In the genomic region with DNA sequence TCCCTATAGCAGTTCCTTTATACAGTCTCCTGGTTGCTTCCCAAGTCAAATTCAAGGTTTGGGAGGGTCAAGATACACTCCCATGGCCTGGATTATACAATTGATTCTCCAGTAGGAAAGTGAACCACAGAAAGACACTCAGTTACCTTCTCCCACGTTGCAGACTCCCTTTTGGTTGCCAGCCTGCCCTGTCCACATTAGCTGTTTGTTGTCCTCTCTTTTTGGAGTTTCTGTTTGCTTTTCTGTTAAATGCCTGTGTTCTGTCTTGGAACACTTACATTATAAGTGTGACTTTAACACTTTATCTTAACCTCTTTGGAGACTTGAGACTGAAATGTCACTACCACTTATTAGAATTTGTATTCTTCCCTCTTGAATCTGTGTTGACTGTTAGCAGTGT, we compare ENCODE assay signal across 28 cellular contexts.
"Had no signal": no experiment of that assay in that cellular context is flagged by ENCODE, and none has a peak within 500 bp of the region (broad histone marks: within the 10 kb centered on the region; RNA-seq: fewer than 3 reads in every experiment).

No MANE protein-coding gene starts in this region.

- FAIRE-seq: astrocyte, bronchial epithelial cell had no signal

- DNase-seq: activated CD4-positive, alpha-beta memory T cell treated with anti-CD3 and anti-CD28 coated beads, Interleukin-2, amount 10 ng/mL, durations not matched to agents 7 days and 5 days; activated CD4-positive, alpha-beta T cell treated with anti-CD3 and anti-CD28 coated beads for 36 hours; activated CD4-positive, alpha-beta T cell treated with anti-CD3 and anti-CD28 coated beads, Interleukin-2, amount 10 ng/mL, durations not matched to agents 7 days and 5 days; activated CD4-positive, alpha-beta T cell treated with anti-CD3 and anti-CD28 coated beads, Interleukin-2, amount 50 U/mL, for 4 hours; activated CD4-positive, CD25-positive, alpha-beta regulatory T cell; activated CD4-positive, CD25-positive, alpha-beta regulatory T cell treated with anti-CD3 and anti-CD28 coated beads, Interleukin-2, amount 50 U/mL, for 72 hours; activated CD8-positive, alpha-beta memory T cell treated with anti-CD3 and anti-CD28 coated beads for 24 hours; activated effector memory CD4-positive, alpha-beta T cell treated with Interleukin-2 at 50 U/mL for 16 hours; activated gamma-delta T cell treated with Interleukin-2 at 50 U/mL for 16 hours; activated naive CD4-positive, alpha-beta T cell treated with anti-CD3 and anti-CD28 coated beads, Interleukin-2, amount 50 U/mL, for 16 hours; activated naive CD4-positive, alpha-beta T cell treated with Interleukin-2 at 50 U/mL for 16 hours; activated T-cell treated with anti-CD3 and anti-CD28 coated beads, Interleukin-2, amount 50 U/mL, for 4 hours; amniotic stem cell; anterior cingulate cortex; brain microvascular endothelial cell; dorsolateral prefrontal cortex; effector memory CD4-positive, alpha-beta T cell; endodermal cell; erythroblast; foreskin keratinocyte; gastrocnemius medialis; glutamatergic neuron; T-helper 2 cell had no signal

- ATAC-seq: activated CD4-positive, alpha-beta T cell treated with anti-CD3 and anti-CD28 coated beads for 36 hours; activated T-cell treated with anti-CD3 and anti-CD28 coated beads, Interleukin-2, amount 50 U/mL, for 4 hours; activated T-helper 17 cell treated with anti-CD3 and anti-CD28 coated beads, Interleukin-2, amount 50 U/mL, for 72 hours; foreskin keratinocyte; gastrocnemius medialis had no signal

- H3K27ac ChIP-seq: brain microvascular endothelial cell, coronary artery, dorsolateral prefrontal cortex, esophagus muscularis mucosa, foreskin keratinocyte, gastrocnemius medialis had no signal

- H3K9me3 ChIP-seq: gastrocnemius medialis had no signal

- H3K4me3 ChIP-seq: coronary artery, dorsolateral prefrontal cortex, esophagus muscularis mucosa, gastrocnemius medialis had no signal

- H3K4me1 ChIP-seq: esophagus muscularis mucosa, foreskin keratinocyte had no signal

- H3K36me3 ChIP-seq: brain microvascular endothelial cell, gastrocnemius medialis had no signal

- H3K27me3 ChIP-seq: brain microvascular endothelial cell, dorsolateral prefrontal cortex, esophagus muscularis mucosa, foreskin keratinocyte, gastrocnemius medialis had no signal
